9 cellular contexts compared by ENCODE assay signal in genomic region chr3:13072239-13073041, GRCh38. TPM values are rescaled to one million over a fixed set of nuclear protein-coding genes. Genes with fewer than 3 reads are reported as not detected.
DNase-seq lines count a peak whose midpoint lies in the region; ATAC-seq and TF ChIP-seq lines count a peak whose summit lies in the region.
"Had no signal": no experiment of that assay in that cellular context is flagged by ENCODE, and none has a peak within 500 bp of the region (broad histone marks: within the 10 kb centered on the region; RNA-seq: fewer than 3 reads in every experiment).

No MANE protein-coding gene starts in this region.

- TF ChIP-seq RAD21 in Ishikawa (IDR thresholded peaks at IDR 0.05; ENCODE audit: low read depth): no peak

- peaks cover 0 to 3% of the 10 kb centered on the region in 2 donors for H3K27me3 ChIP-seq in naive thymus-derived CD4-positive, alpha-beta T cell (ENCODE audit: control insufficient read depth in 2 of 2, insufficient read depth in 2 of 2, low read length in 2 of 2)

- intact Hi-C loops in naive thymus-derived CD4-positive, alpha-beta T cell (cut with micrococcal nuclease): loop anchor here in 1 of 2 donors (1.0 to 10.0 kb wide), 3 partner anchors 78 to 1052 kb away; partner anchors contain the start of genes CHCHD4, NUP210 and TMEM43

- H3K9me3 Mint-ChIP-seq in naive thymus-derived CD4-positive, alpha-beta T cell: peaks cover 0 to 3% (median 0%) of the 10 kb centered on the region in 11 donors

- peaks cover 0 to 5% (median 0%) of the 10 kb centered on the region in 5 donors for H3K36me3 Mint-ChIP-seq in naive thymus-derived CD4-positive, alpha-beta T cell

- peak overlapping the region in 5 of 9 donors; percentile 36 to 77 (median 62) for H3K27ac Mint-ChIP-seq in naive thymus-derived CD4-positive, alpha-beta T cell

- no peaks in the 10 kb centered on the region for H3K36me3 ChIP-seq in naive thymus-derived CD4-positive, alpha-beta T cell (ENCODE audit: control insufficient read depth in 2 of 3, insufficient read depth in 3 of 3, low read length in 3 of 3)
- H3K36me3 ChIP-seq: SJSA1 had no signal

- no peaks in the 10 kb centered on the region for H3K9me3 ChIP-seq in naive thymus-derived CD4-positive, alpha-beta T cell (ENCODE audit: control insufficient read depth in 2 of 3, low read length in 3 of 3)
- H3K9me3 ChIP-seq: SJSA1 had no signal

- peaks cover 30% of the 10 kb centered on the region in 2 donors for H3K4me1 ChIP-seq in naive thymus-derived CD4-positive, alpha-beta T cell (ENCODE audit: control insufficient read depth in 2 of 2, insufficient read depth in 2 of 2, low read length in 2 of 2)
- H3K4me1 ChIP-seq: SJSA1 had no signal

- H3K4me1 Mint-ChIP-seq in naive thymus-derived CD4-positive, alpha-beta T cell: peaks cover 20 to 53% (median 40%) of the 10 kb centered on the region in 7 donors

- H3K4me3 ChIP-seq in naive thymus-derived CD4-positive, alpha-beta T cell (ENCODE audit: low read length): peak overlapping the region; percentile 53
- H3K4me3 ChIP-seq: SJSA1 had no signal

- H3K27me3 Mint-ChIP-seq in naive thymus-derived CD4-positive, alpha-beta T cell: peaks cover 8 to 38% (median 12%) of the 10 kb centered on the region in 5 donors

- DNase-seq in GM10266 (ENCODE audit: extremely low spot score) (peak; percentile 79), AG20443 (ENCODE audit: low spot score) (no peak)
- no peak for DNase-seq in naive thymus-derived CD4-positive, alpha-beta T cell
- DNase-seq in central memory CD4-positive, alpha-beta T cell: no peak

- peak overlapping the region; percentile 45 to 86 (median 77) for H3K4me3 Mint-ChIP-seq in naive thymus-derived CD4-positive, alpha-beta T cell

- CTCF ChIA-PET in naive thymus-derived CD4-positive, alpha-beta T cell (lab: Charles Lee): interaction anchor here (1.1 kb wide), 1 partner anchor 583 kb away, joined by 3 read pairs; no protein-coding TSS in a partner anchor

- no peak for TF ChIP-seq EP300 in Ishikawa (IDR thresholded peaks at IDR 0.05; ENCODE audit: borderline replicate concordance)

- H3K27ac ChIP-seq in angular gyrus (ENCODE audit: low read depth, low read length): peak overlapping the region; percentile 88
- H3K27ac ChIP-seq in naive thymus-derived CD4-positive, alpha-beta T cell (ENCODE audit: low read depth, low read length): no peak overlapping the region
- H3K27ac ChIP-seq: SJSA1 had no signal

- TF ChIP-seq CTCF in GM10266 (IDR thresholded peaks at IDR 0.05; ENCODE audit: control insufficient read depth, insufficient read depth, low read depth, missing control alignments): no peak

- POLR2A ChIA-PET in naive thymus-derived CD4-positive, alpha-beta T cell (lab: Charles Lee): no interaction called here

- ATAC-seq in GM21381 (IDR thresholded peaks at IDR 0.05; ENCODE audit: unreplicated experiment) (peak; percentile 49), HG03520 (IDR thresholded peaks at IDR 0.05; ENCODE audit: unreplicated experiment) (no peak)
- ATAC-seq in naive thymus-derived CD4-positive, alpha-beta T cell: no peak

TF ChIP-seq in Ishikawa, 13 proteins besides CTCF, POLR2A, EP300 and RAD21:
- TF ChIP-seq TEAD4 (IDR thresholded peaks at IDR 0.05) (no peak), MAX (IDR thresholded peaks at IDR 0.05) (peak; percentile 56), CREB1 (IDR thresholded peaks at IDR 0.05; ENCODE audit: low read depth) (no peak), EGR1 (IDR thresholded peaks at IDR 0.05) (no peak), FOXM1 (IDR thresholded peaks at IDR 0.05; ENCODE audit: borderline replicate concordance, low read depth) (no peak), TAF1 (IDR thresholded peaks at IDR 0.05; ENCODE audit: low read depth) (no peak), ZBTB7A (IDR thresholded peaks at IDR 0.05; ENCODE audit: low read depth) (no peak; the same call in 1 of the 2 replicates), NFIC (IDR thresholded peaks at IDR 0.05) (peak; percentile 59), CEBPB (IDR thresholded peaks at IDR 0.05) (no peak), TCF12 (IDR thresholded peaks at IDR 0.05; ENCODE audit: low read depth) (no peak; the same call in 1 of the 2 replicates), REST (IDR thresholded peaks at IDR 0.05; ENCODE audit: low read depth) (no peak), USF1 (IDR thresholded peaks at IDR 0.05) (no peak), YY1 (IDR thresholded peaks at IDR 0.05; ENCODE audit: low read depth) (0 out of 2 replicates have a peak, but pooled peaks have one; percentile 12)

RNA-seq across cellular contexts. Expression of gene IQSEC1, which starts 0.8 kb away (rescaled TPM):
- 100 to 1,000 TPM in 1 of 5 experiments, 10 to 100 TPM in 4; 51.8 to 163 (median 79.5) TPM for total RNA-seq in naive thymus-derived CD4-positive, alpha-beta T cell
- polyA plus RNA-seq in naive thymus-derived CD4-positive, alpha-beta T cell: 10 to 100 TPM; 21.1 to 38.8 TPM
